26 cellular contexts compared by ENCODE assay signal in genomic region chrX:39320165-39320564, GRCh38.
A peak's percentile ranks its signal among the peaks of the same experiment; 100 is the strongest.
DNase-seq lines count a peak whose midpoint lies in the region; ATAC-seq and TF ChIP-seq lines count a peak whose summit lies in the region.
"Had no signal": no experiment of that assay in that cellular context is flagged by ENCODE, and none has a peak within 500 bp of the region (broad histone marks: within the 10 kb centered on the region; RNA-seq: fewer than 3 reads in every experiment).

No MANE protein-coding gene starts in this region.

- H3K36me3 ChIP-seq in H7 (replicated peaks; ENCODE audit: control insufficient read depth, insufficient read depth, low read length) (no peaks in the 10 kb centered on the region), testis (ENCODE audit: low read depth, missing control alignments) (no peaks in the 10 kb centered on the region)
- H3K36me3 ChIP-seq: thoracic aorta, vagina had no signal

- H3K27me3 Mint-ChIP-seq in stimulated activated naive CD8-positive, alpha-beta T cell treated with anti-CD3 and anti-CD28 coated beads, Interleukin-15, Interleukin-2, amounts not matched to agents 100 ng/mL and 50 ng/mL, for 24 hours = no peaks in the 10 kb centered on the region
- peaks cover 15% of the 10 kb centered on the region for H3K27me3 Mint-ChIP-seq in stimulated activated memory B cell treated with anti-CD40 and anti-IgM and Interleukin-4, amounts not matched to agents 10 μg/mL and 1 μg/mL and 100 μg/mL, for 72 hours
- H3K27me3 Mint-ChIP-seq: activated B cell treated with CpG ODN at 0.5 μM for 24 hours; activated CD8-positive, alpha-beta memory T cell treated with anti-CD3 and anti-CD28 coated beads, Interleukin-2, amount 10 ng/mL, durations not matched to agents 7 days and 5 days had no signal

- no peak for TF ChIP-seq CTCF in testis (IDR thresholded peaks at IDR 0.05)

- no peak overlapping the region for H3K4me3 ChIP-seq in H7 (ENCODE audit: insufficient read depth, low read depth, low read length)
- H3K4me3 ChIP-seq in testis = no peak overlapping the region
- H3K4me3 ChIP-seq: GM12878, skin epidermis, thoracic aorta, vagina had no signal

- H3K27me3 ChIP-seq in H7 (ENCODE audit: control insufficient read depth, insufficient read depth, low read length) (no peaks in the 10 kb centered on the region), testis (no peaks in the 10 kb centered on the region)
- H3K27me3 ChIP-seq: vagina had no signal

- no peak for TF ChIP-seq POLR2A in testis (IDR thresholded peaks at IDR 0.05)

- H3K27ac Mint-ChIP-seq in stimulated activated naive CD8-positive, alpha-beta T cell treated with anti-CD3 and anti-CD28 coated beads, Interleukin-15, Interleukin-2, amounts not matched to agents 100 ng/mL and 50 ng/mL, for 24 hours = peak overlapping the region; percentile 45
- peak overlapping the region; percentile 63 for H3K27ac Mint-ChIP-seq in stimulated activated memory B cell treated with anti-CD40 and anti-IgM and Interleukin-4, amounts not matched to agents 10 μg/mL and 1 μg/mL and 100 μg/mL, for 72 hours
- H3K27ac Mint-ChIP-seq: activated B cell treated with CpG ODN at 0.5 μM for 24 hours; activated CD8-positive, alpha-beta memory T cell treated with anti-CD3 and anti-CD28 coated beads, Interleukin-2, amount 10 ng/mL, durations not matched to agents 7 days and 5 days; stimulated activated effector memory CD8-positive, alpha-beta T cell treated with anti-CD3 and anti-CD28 coated beads, Interleukin-12 subunit alpha, Interleukin-12 subunit beta, amount 100 ng/mL, for 72 hours had no signal

- intact Hi-C loops in testis (cut with DNase I; ENCODE audit: low total_unique reads) = no loop called here

- H3K27ac ChIP-seq in testis = no peak overlapping the region
- H3K27ac ChIP-seq: RWPE1, skin epidermis, thoracic aorta, vagina had no signal

- WGBS in testis, 2 donors = 100% methylated on average over 1 of the region's 1 CpG; no CpG with 5 or more reads in 1 of the 2 donors

- peaks cover 87% of the 10 kb centered on the region for H3K36me3 Mint-ChIP-seq in stimulated activated naive CD8-positive, alpha-beta T cell treated with anti-CD3 and anti-CD28 coated beads, Interleukin-15, Interleukin-2, amounts not matched to agents 100 ng/mL and 50 ng/mL, for 24 hours (ENCODE audit: low read depth)
- no peaks in the 10 kb centered on the region for H3K36me3 Mint-ChIP-seq in stimulated activated memory B cell treated with anti-CD40 and anti-IgM and Interleukin-4, amounts not matched to agents 10 μg/mL and 1 μg/mL and 100 μg/mL, for 72 hours

- H3K9me3 ChIP-seq in testis = no peaks in the 10 kb centered on the region
- H3K9me3 ChIP-seq: thoracic aorta, vagina had no signal

- peak; percentile 37 to 55 for ATAC-seq in activated CD4-positive, CD25-positive, alpha-beta regulatory T cell treated with anti-CD3 and anti-CD28 coated beads, Interleukin-2, amount 50 U/mL, for 24 hours
- no peak for ATAC-seq in stimulated activated naive CD8-positive, alpha-beta T cell treated with anti-CD3 and anti-CD28 coated beads, Interleukin-15, Interleukin-2, amounts not matched to agents 100 U/mL and 50 U/mL, for 24 hours
- ATAC-seq in stimulated activated memory B cell treated with anti-CD40 and anti-IgM and Interleukin-4, amounts not matched to agents 10 μg/mL and 1 μg/mL and 100 μg/mL, for 72 hours = no peak
- ATAC-seq: activated CD8-positive, alpha-beta memory T cell treated with anti-CD3 and anti-CD28 coated beads, Interleukin-2, amount 10 ng/mL, durations not matched to agents 7 days and 5 days; GM12878; SK-N-SH treated with all-trans-retinoic acid at 6 μM for 48 hours; stimulated activated effector memory CD8-positive, alpha-beta T cell treated with anti-CD3 and anti-CD28 coated beads, Interleukin-12 subunit alpha, Interleukin-12 subunit beta, amount 100 ng/mL, for 72 hours had no signal

- H3K9me3 Mint-ChIP-seq in stimulated activated naive CD8-positive, alpha-beta T cell treated with anti-CD3 and anti-CD28 coated beads, Interleukin-15, Interleukin-2, amounts not matched to agents 100 ng/mL and 50 ng/mL, for 24 hours = peaks cover 3% of the 10 kb centered on the region
- peaks cover 4% of the 10 kb centered on the region for H3K9me3 Mint-ChIP-seq in stimulated activated memory B cell treated with anti-CD40 and anti-IgM and Interleukin-4, amounts not matched to agents 10 μg/mL and 1 μg/mL and 100 μg/mL, for 72 hours

- H3K4me1 ChIP-seq in testis = no peaks in the 10 kb centered on the region
- H3K4me1 ChIP-seq: vagina had no signal

- peaks cover 77% of the 10 kb centered on the region for H3K4me1 Mint-ChIP-seq in stimulated activated naive CD8-positive, alpha-beta T cell treated with anti-CD3 and anti-CD28 coated beads, Interleukin-15, Interleukin-2, amounts not matched to agents 100 ng/mL and 50 ng/mL, for 24 hours (ENCODE audit: low read depth)
- H3K4me1 Mint-ChIP-seq in stimulated activated memory B cell treated with anti-CD40 and anti-IgM and Interleukin-4, amounts not matched to agents 10 μg/mL and 1 μg/mL and 100 μg/mL, for 72 hours = no peaks in the 10 kb centered on the region
- H3K4me1 Mint-ChIP-seq: activated B cell treated with CpG ODN at 0.5 μM for 24 hours; stimulated activated effector memory CD8-positive, alpha-beta T cell treated with anti-CD3 and anti-CD28 coated beads, Interleukin-12 subunit alpha, Interleukin-12 subunit beta, amount 100 ng/mL, for 72 hours had no signal

- DNase-seq in activated CD4-positive, CD25-positive, alpha-beta regulatory T cell treated with anti-CD3 and anti-CD28 coated beads, Interleukin-2, amount 50 U/mL, for 72 hours = no peak
- no peak for DNase-seq in stimulated activated naive CD8-positive, alpha-beta T cell treated with anti-CD3 and anti-CD28 coated beads, Interleukin-15, Interleukin-2, amounts not matched to agents 100 U/mL and 50 U/mL, for 24 hours
- DNase-seq in NCI-H446 (lab: John Stamatoyannopoulos, UW) = peak; percentile 16 to 66
- DNase-seq in H7 = no peak
- DNase-seq in testis = no peak
- DNase-seq: activated B cell treated with CpG ODN at 0.5 μM for 24 hours; activated CD8-positive, alpha-beta memory T cell treated with anti-CD3 and anti-CD28 coated beads, Interleukin-2, amount 10 ng/mL, durations not matched to agents 7 days and 5 days; activated gamma-delta T cell; dermis blood vessel endothelial cell; kidney glomerular epithelial cell; MM.1S; NCI-H146; NCI-H526; nucleus accumbens; stimulated activated CD4-positive, alpha-beta T cell treated with anti-CD3 and anti-CD28 coated beads, Interleukin-2, amount 100 ng/mL, for 24 hours; T1000 had no signal

- no peak overlapping the region for H3K4me3 Mint-ChIP-seq in stimulated activated naive CD8-positive, alpha-beta T cell treated with anti-CD3 and anti-CD28 coated beads, Interleukin-15, Interleukin-2, amounts not matched to agents 100 ng/mL and 50 ng/mL, for 24 hours
- no peak overlapping the region for H3K4me3 Mint-ChIP-seq in stimulated activated memory B cell treated with anti-CD40 and anti-IgM and Interleukin-4, amounts not matched to agents 10 μg/mL and 1 μg/mL and 100 μg/mL, for 72 hours
- H3K4me3 Mint-ChIP-seq: activated B cell treated with CpG ODN at 0.5 μM for 24 hours; activated CD8-positive, alpha-beta memory T cell treated with anti-CD3 and anti-CD28 coated beads, Interleukin-2, amount 10 ng/mL, durations not matched to agents 7 days and 5 days; stimulated activated effector memory CD8-positive, alpha-beta T cell treated with anti-CD3 and anti-CD28 coated beads, Interleukin-12 subunit alpha, Interleukin-12 subunit beta, amount 100 ng/mL, for 72 hours had no signal

Comparison
In these comparisons a context has a peak if more than half of its experiments do, and no peak if none do; other contexts are left out.
1. ATAC-seq: peak in activated CD4-positive, CD25-positive, alpha-beta regulatory T cell treated with anti-CD3 and anti-CD28 coated beads, Interleukin-2, amount 50 U/mL, for 24 hours (2 of 2); none in stimulated activated naive CD8-positive, alpha-beta T cell treated with anti-CD3 and anti-CD28 coated beads, Interleukin-15, Interleukin-2, amounts not matched to agents 100 U/mL and 50 U/mL, for 24 hours (single experiment) and stimulated activated memory B cell treated with anti-CD40 and anti-IgM and Interleukin-4, amounts not matched to agents 10 μg/mL and 1 μg/mL and 100 μg/mL, for 72 hours (single experiment).
2. DNase-seq: peak in NCI-H446 (2 of 2); none in activated CD4-positive, CD25-positive, alpha-beta regulatory T cell treated with anti-CD3 and anti-CD28 coated beads, Interleukin-2, amount 50 U/mL, for 72 hours (single experiment), stimulated activated naive CD8-positive, alpha-beta T cell treated with anti-CD3 and anti-CD28 coated beads, Interleukin-15, Interleukin-2, amounts not matched to agents 100 U/mL and 50 U/mL, for 24 hours (single experiment), H7 (single experiment) and testis (single experiment).